ENCODE assay signal across 1 cellular context in genomic region chr1:226432586-226433360, GRCh38.
TF ChIP-seq lines count a peak whose summit lies in the region.

No MANE protein-coding gene starts in this region.

TF ChIP-seq in H1, 55 proteins besides CTCF, POLR2A, EP300 and RAD21:
- TF ChIP-seq RFX5 (IDR thresholded peaks at IDR 0.05; ENCODE audit: borderline replicate concordance, low read depth, low read length): peak; percentile 63; the same call in 1 of the 2 replicates
- TF ChIP-seq KDM5A (IDR thresholded peaks at IDR 0.05; ENCODE audit: low read length): no peak
- no peak for TF ChIP-seq ATF3 (IDR thresholded peaks at IDR 0.05; ENCODE audit: insufficient read depth, low read depth, low read length)
